In genomic region chr1:147927156-147927672, GRCh38 we compare ENCODE assay signal across 7 cellular contexts. TPM values are rescaled to one million over a fixed set of nuclear protein-coding genes. Genes with fewer than 3 reads are reported as not detected.
"Had no signal": no experiment of that assay in that cellular context is flagged by ENCODE, and none has a peak within 500 bp of the region (broad histone marks: within the 10 kb centered on the region; RNA-seq: fewer than 3 reads in every experiment).

No MANE protein-coding gene starts in this region.

RNA-seq across cellular contexts. Expression of gene GJA8, which starts 24.6 kb away (rescaled TPM):
- total RNA-seq: GM23248, H4, H7, HepG2, HFFc6, HT1080 had no signal
- polyA plus RNA-seq: GM23248, HepG2, IgD-negative memory B cell had no signal
